10 cellular contexts compared by ENCODE assay signal in genomic region chr7:11193131-11193867, GRCh38.
DNase-seq lines count a peak whose midpoint lies in the region; ATAC-seq and TF ChIP-seq lines count a peak whose summit lies in the region.
"Had no signal": no experiment of that assay in that cellular context is flagged by ENCODE, and none has a peak within 500 bp of the region (broad histone marks: within the 10 kb centered on the region; RNA-seq: fewer than 3 reads in every experiment).

No MANE protein-coding gene starts in this region.

- intact Hi-C loops in tibial artery (cut with DNase I; ENCODE audit: low total_unique reads), result no loop called here

- H3K4me3 ChIP-seq in adipocyte (ENCODE audit: low read length), result peak overlapping the region; percentile 83
- H3K4me3 ChIP-seq in tibial artery, result peak overlapping the region; percentile 36 to 43
- H3K4me3 ChIP-seq: A549 had no signal

- no peak for TF ChIP-seq CTCF in tibial artery (IDR thresholded peaks at IDR 0.05)

- H3K9me3 ChIP-seq in adipocyte (ENCODE audit: control insufficient read depth, low read length) (no peaks in the 10 kb centered on the region), tibial artery (no peaks in the 10 kb centered on the region)
- H3K9me3 ChIP-seq: A549 had no signal

- H3K36me3 ChIP-seq in adipocyte (ENCODE audit: control insufficient read depth, insufficient read depth, low read length, severe bottlenecking) (no peaks in the 10 kb centered on the region), tibial artery (no peaks in the 10 kb centered on the region)

- ATAC-seq in GM21423 (IDR thresholded peaks at IDR 0.05; ENCODE audit: unreplicated experiment), result no peak

- peaks cover 58% of the 10 kb centered on the region for H3K4me1 ChIP-seq in adipocyte (ENCODE audit: control insufficient read depth, insufficient read depth, low read length)
- peaks cover 0 to 19% (median 4%) of the 10 kb centered on the region in 4 donors for H3K4me1 ChIP-seq in tibial artery

- H3K27me3 ChIP-seq in adipocyte (replicated peaks; ENCODE audit: control insufficient read depth, insufficient read depth, low read length), result no peaks in the 10 kb centered on the region
- no peaks in the 10 kb centered on the region for H3K27me3 ChIP-seq in tibial artery

- H3K27ac ChIP-seq in tibial artery, result peak overlapping the region in 1 of 2 donors; percentile 24
- H3K27ac ChIP-seq: A549 had no signal

- DNase-seq in NCI-H2081 (lab: John Stamatoyannopoulos, UW), result peak; percentile 19 to 78
- no peak for DNase-seq in NCI-H2081 treated with DMSO at 0.1 percent for 48 hours (lab: John Stamatoyannopoulos, UW)
- DNase-seq in adipocyte (ENCODE audit: low read depth), result peak; percentile 48
- peak; percentile 49 for DNase-seq in iPS-NIHi7 (ENCODE audit: extremely low spot score)
- DNase-seq in tibial artery, result peak in 1 of 2 donors; percentile 31
- no peak for DNase-seq in SW480 (ENCODE audit: low spot score)
- DNase-seq in activated naive CD4-positive, alpha-beta T cell treated with anti-CD3 and anti-CD28 coated beads, Interleukin-2, amount 50 U/mL, for 16 hours, result no peak
- DNase-seq: stimulated activated naive B cell treated with anti-CD40 and anti-IgM and Interleukin-4, amounts not matched to agents 10 μg/mL and 1 μg/mL and 100 μg/mL, for 72 hours had no signal

- peak overlapping the region; percentile 87 for H3K9ac ChIP-seq in adipocyte (ENCODE audit: low read length)

Comparison
In these comparisons a context has a peak if more than half of its experiments do, and no peak if none do; other contexts are left out.
1. DNase-seq: peak in NCI-H2081 (2 of 2), adipocyte (single experiment) and iPS-NIHi7 (single experiment); none in NCI-H2081 treated with DMSO at 0.1 percent for 48 hours (single experiment), SW480 (single experiment) and activated naive CD4-positive, alpha-beta T cell treated with anti-CD3 and anti-CD28 coated beads, Interleukin-2, amount 50 U/mL, for 16 hours (single experiment).